Comparison of ENCODE assay signal across 1 cellular context in the genomic region with DNA sequence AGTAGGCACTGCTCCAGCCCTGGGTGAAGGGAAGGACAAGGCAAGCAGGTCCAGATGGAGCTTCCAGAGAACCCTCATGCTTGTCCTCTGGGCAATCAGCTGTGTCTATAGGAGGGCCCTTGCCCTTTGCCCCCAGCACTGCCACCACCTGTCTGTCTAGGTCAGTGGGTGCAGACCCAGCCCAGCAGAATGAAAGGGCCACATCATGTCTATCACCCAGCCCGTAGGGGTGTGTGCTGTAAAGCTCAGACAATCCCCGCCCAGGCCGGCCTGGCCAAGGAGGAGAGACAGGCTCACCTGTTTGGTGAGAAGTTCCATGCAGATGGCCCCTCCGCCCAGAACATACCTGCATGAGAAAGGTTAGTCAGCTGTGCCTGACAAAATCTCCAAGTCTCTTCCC.
TF ChIP-seq lines count a peak whose summit lies in the region.

No MANE protein-coding gene starts in this region.

TF ChIP-seq in SK-N-SH treated with all-trans-retinoic acid at 6 μM for 48 hours, 23 proteins besides CTCF, POLR2A, EP300 and RAD21 (continued from another document):
- TF ChIP-seq, protein P1, sequence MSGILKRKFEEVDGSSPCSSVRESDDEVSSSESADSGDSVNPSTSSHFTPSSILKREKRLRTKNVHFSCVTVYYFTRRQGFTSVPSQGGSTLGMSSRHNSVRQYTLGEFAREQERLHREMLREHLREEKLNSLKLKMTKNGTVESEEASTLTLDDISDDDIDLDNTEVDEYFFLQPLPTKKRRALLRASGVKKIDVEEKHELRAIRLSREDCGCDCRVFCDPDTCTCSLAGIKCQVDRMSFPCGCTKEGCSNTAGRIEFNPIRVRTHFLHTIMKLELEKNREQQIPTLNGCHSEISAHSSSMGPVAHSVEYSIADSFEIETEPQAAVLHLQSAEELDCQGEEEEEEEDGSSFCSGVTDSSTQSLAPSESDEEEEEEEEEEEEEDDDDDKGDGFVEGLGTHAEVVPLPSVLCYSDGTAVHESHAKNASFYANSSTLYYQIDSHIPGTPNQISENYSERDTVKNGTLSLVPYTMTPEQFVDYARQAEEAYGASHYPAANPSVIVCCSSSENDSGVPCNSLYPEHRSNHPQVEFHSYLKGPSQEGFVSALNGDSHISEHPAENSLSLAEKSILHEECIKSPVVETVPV (CRISPR knock-in tag; IDR thresholded peaks at IDR 0.05), result no peak
- TF ChIP-seq TCF4 (CRISPR knock-in tag; IDR thresholded peaks at IDR 0.05; ENCODE audit: borderline replicate concordance) (no peak), OSR1 (CRISPR knock-in tag; IDR thresholded peaks at IDR 0.05) (no peak), TOX (CRISPR knock-in tag; IDR thresholded peaks at IDR 0.05; ENCODE audit: borderline replicate concordance) (no peak), GLIS3 (CRISPR knock-in tag; IDR thresholded peaks at IDR 0.05) (no peak)
